Comparison of ENCODE assay signal across 6 cellular contexts in the genomic region with DNA sequence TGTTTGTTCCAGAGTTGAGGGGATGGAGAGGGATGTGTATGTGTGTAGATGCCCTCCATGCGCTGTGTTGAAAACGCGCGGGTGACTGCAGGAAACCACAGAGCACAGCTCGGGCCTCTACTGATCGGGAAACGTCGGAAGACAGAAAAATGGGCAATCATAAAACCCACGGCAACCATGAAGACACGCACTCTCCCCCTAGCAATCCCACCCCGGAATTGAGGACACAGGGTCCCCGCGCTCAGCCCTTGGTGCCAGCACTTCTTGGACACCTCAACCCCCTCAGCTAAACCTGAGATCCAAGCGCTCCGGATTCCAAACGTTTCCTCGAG. TPM values are rescaled to one million over a fixed set of nuclear protein-coding genes. Genes with fewer than 3 reads are reported as not detected.
DNase-seq lines count a peak whose midpoint lies in the region; ATAC-seq, FAIRE-seq and TF ChIP-seq lines count a peak whose summit lies in the region.

No MANE protein-coding gene starts in this region.

- H3F3A ChIP-seq in GM23338 (replicated peaks; ENCODE audit: low read depth), result peaks cover 46% of the 10 kb centered on the region

- no peaks in the 10 kb centered on the region for H3K27me3 ChIP-seq in GM23338 (ENCODE audit: insufficient read depth)
- no peaks in the 10 kb centered on the region for H3K27me3 ChIP-seq in hepatocyte
- H3K27me3 ChIP-seq in aorta (ENCODE audit: control insufficient read depth in 1 of 2, insufficient read depth in 2 of 2, low read length in 1 of 2), result no peaks in the 10 kb centered on the region

- H3K9me3 ChIP-seq in SK-N-MC (ENCODE audit: low read depth, low read length), result no peaks in the 10 kb centered on the region
- no peaks in the 10 kb centered on the region for H3K9me3 ChIP-seq in hepatocyte (ENCODE audit: low read depth)
- no peaks in the 10 kb centered on the region for H3K9me3 ChIP-seq in aorta (ENCODE audit: control insufficient read depth, low read length)

- peak overlapping the region; percentile 95 for H3K9ac ChIP-seq in SK-N-MC (ENCODE audit: insufficient read length)

- H3K27ac Mint-ChIP-seq in GM23338, result peak overlapping the region; percentile 98

- H3K36me3 ChIP-seq in GM23338 (ENCODE audit: insufficient read depth), result peaks cover 7% of the 10 kb centered on the region
- peaks cover 29% of the 10 kb centered on the region for H3K36me3 ChIP-seq in SK-N-MC (ENCODE audit: insufficient read depth, low read length)
- H3K36me3 ChIP-seq in hepatocyte (replicated peaks; ENCODE audit: insufficient read depth, low read depth), result no peaks in the 10 kb centered on the region
- no peaks in the 10 kb centered on the region for H3K36me3 ChIP-seq in aorta (ENCODE audit: control insufficient read depth in 1 of 2, insufficient read depth in 2 of 2, low read length in 1 of 2)

- H3K4me3 ChIP-seq in GM23338 (peak overlapping the region; percentile 98), SK-N-MC (peak overlapping the region; percentile 91), hepatocyte (peak overlapping the region; percentile 60), aorta (ENCODE audit: low read length in 2 of 2) (peak overlapping the region; percentile 61 to 84)

- H3K4me2 ChIP-seq in GM23338, result peak overlapping the region; percentile 93
- peak overlapping the region; percentile 93 for H3K4me2 ChIP-seq in hepatocyte

- peak; percentile 5 for ATAC-seq in GM23338
- ATAC-seq in aorta (ENCODE audit: low FRiP score), result peak; percentile 45
- no peak for ATAC-seq in HG02840 (IDR thresholded peaks at IDR 0.05; ENCODE audit: low FRiP score, unreplicated experiment)

- H3K36me3 Mint-ChIP-seq in GM23338 (ENCODE audit: low read depth), result peaks cover 53% of the 10 kb centered on the region

- DNase-seq in GM23338 (ENCODE audit: low spot score) (no peak), SK-N-MC (ENCODE audit: low read depth, low spot score) (no peak), hepatocyte (ENCODE audit: low spot score) (no peak), aorta (no peak), D721Med (ENCODE audit: insufficient read length, low spot score) (no peak)

- peak overlapping the region; percentile 90 for H3K4me3 Mint-ChIP-seq in GM23338

- intact Hi-C loops in aorta (cut with DNase I), result loop anchor here in 1 of 2 donors (5.0 kb wide), 1 partner anchor 36 kb away; a partner anchor contains a TSS

- no peak for FAIRE-seq in D721Med (lab: Jason Lieb, UNC)

- H3K4me1 Mint-ChIP-seq in GM23338, result peaks cover 16% of the 10 kb centered on the region

- no peak for TF ChIP-seq CTCF in GM23338 (conservative IDR thresholded peaks at IDR 0.05; ENCODE audit: low read depth in 2 of 2)
- TF ChIP-seq CTCF in hepatocyte (IDR thresholded peaks at IDR 0.05; ENCODE audit: poor library complexity), result no peak
- TF ChIP-seq CTCF in D721Med (IDR thresholded peaks at IDR 0.05; ENCODE audit: insufficient read depth, missing control alignments), result no peak

- H3K9me2 ChIP-seq in GM23338 (ENCODE audit: insufficient read depth) (no peaks in the 10 kb centered on the region), hepatocyte (replicated peaks; ENCODE audit: insufficient read depth) (no peaks in the 10 kb centered on the region)

- H3K79me2 ChIP-seq in GM23338 (replicated peaks; ENCODE audit: insufficient read depth) (peaks cover 37% of the 10 kb centered on the region), hepatocyte (peaks cover 59% of the 10 kb centered on the region)

- peak overlapping the region; percentile 92 for H3K27ac ChIP-seq in GM23338 (ENCODE audit: low read depth)
- H3K27ac ChIP-seq in SK-N-MC, result peak overlapping the region; percentile 87
- peak overlapping the region; percentile 95 for H3K27ac ChIP-seq in hepatocyte
- peak overlapping the region in 1 of 2 donors; percentile 28 for H3K27ac ChIP-seq in aorta (ENCODE audit: low read depth in 1 of 2, low read length in 2 of 2)

- H3K4me1 ChIP-seq in GM23338 (ENCODE audit: insufficient read depth) (peaks cover 30% of the 10 kb centered on the region), hepatocyte (ENCODE audit: insufficient read depth) (peaks cover 27% of the 10 kb centered on the region), aorta (ENCODE audit: control insufficient read depth in 1 of 2, insufficient read depth in 2 of 2, low read length in 2 of 2) (peaks cover 2 to 5% of the 10 kb centered on the region in 2 donors)

- H3K9me3 Mint-ChIP-seq in GM23338, result no peaks in the 10 kb centered on the region; the same call in 1 of the 3 replicates

- H3K27me3 Mint-ChIP-seq in GM23338 (ENCODE audit: insufficient read depth, low read depth, poor library complexity), result peaks cover 17% of the 10 kb centered on the region

- H4K20me1 ChIP-seq in GM23338 (replicated peaks; ENCODE audit: insufficient read depth), result peaks cover 15% of the 10 kb centered on the region
- H4K20me1 ChIP-seq in hepatocyte (ENCODE audit: insufficient read depth, poor library complexity, severe bottlenecking), result peaks cover 7% of the 10 kb centered on the region

- 2% methylated on average over 17 of the region's 17 CpGs for WGBS in hepatocyte (ENCODE audit: low lambda C conversion rate, missing lambda C conversion rate)
- WGBS in aorta, 2 donors, result 0% methylated on average over 17 of the region's 17 CpGs

- peak overlapping the region; percentile 98 for H2AFZ ChIP-seq in GM23338
- peak overlapping the region; percentile 60 for H2AFZ ChIP-seq in hepatocyte

TF ChIP-seq in GM23338, 12 proteins besides CTCF, POLR2A, EP300 and RAD21:
- TF ChIP-seq STAT1 (IDR thresholded peaks at IDR 0.05; ENCODE audit: unreplicated experiment), result no peak
- TF ChIP-seq ZNF331 (CRISPR knock-in tag; IDR thresholded peaks at IDR 0.05; ENCODE audit: low read depth), result no peak
- TF ChIP-seq EZH2 (IDR thresholded peaks at IDR 0.05; ENCODE audit: low read depth, unreplicated experiment), result no peak
- TF ChIP-seq, protein P1, sequence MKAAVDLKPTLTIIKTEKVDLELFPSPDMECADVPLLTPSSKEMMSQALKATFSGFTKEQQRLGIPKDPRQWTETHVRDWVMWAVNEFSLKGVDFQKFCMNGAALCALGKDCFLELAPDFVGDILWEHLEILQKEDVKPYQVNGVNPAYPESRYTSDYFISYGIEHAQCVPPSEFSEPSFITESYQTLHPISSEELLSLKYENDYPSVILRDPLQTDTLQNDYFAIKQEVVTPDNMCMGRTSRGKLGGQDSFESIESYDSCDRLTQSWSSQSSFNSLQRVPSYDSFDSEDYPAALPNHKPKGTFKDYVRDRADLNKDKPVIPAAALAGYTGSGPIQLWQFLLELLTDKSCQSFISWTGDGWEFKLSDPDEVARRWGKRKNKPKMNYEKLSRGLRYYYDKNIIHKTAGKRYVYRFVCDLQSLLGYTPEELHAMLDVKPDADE (IDR thresholded peaks at IDR 0.05), result no peak
- no peak for TF ChIP-seq ZNF114 (CRISPR knock-in tag; IDR thresholded peaks at IDR 0.05)

RNA-seq across cellular contexts. Expression of a gene that starts 0.2 kb away (rescaled TPM):
- total RNA-seq in GM23338 (2014; rRNA removed; shearing (Covaris generic)), result 13.0 and 15.9 TPM in 2 replicates
- 53.9 and 54.7 TPM in 2 replicates for polyA plus RNA-seq in GM23338 (2016; fragmentation: Nextera tagmentation; extraction: Ambion mirVana)
- total RNA-seq in hepatocyte, result 8.9 and 11.1 TPM in 2 replicates
- 17.0 and 19.0 TPM in 2 replicates for polyA plus RNA-seq in hepatocyte
- 1 to 10 TPM; 3.0 to 4.8 TPM for total RNA-seq in aorta
- 10 to 100 TPM in 1 of 2 donors, 1 to 10 TPM in 1; 5.8 to 12.7 TPM for polyA plus RNA-seq in aorta

RNA-seq across cellular contexts. Expression of a gene that starts 0.8 kb away (rescaled TPM):
- total RNA-seq in GM23338 (2014; rRNA removed; shearing (Covaris generic)), result 2.8 TPM in 2 replicates
- polyA plus RNA-seq in GM23338 (2016; fragmentation: Nextera tagmentation; extraction: Ambion mirVana) (1.5 and 2.9 TPM in 2 replicates), hepatocyte (6.5 and 6.7 TPM in 2 replicates), aorta (1 to 10 TPM; 2.3 to 7.6 TPM)
- total RNA-seq in hepatocyte (5.4 and 11.2 TPM in 2 replicates), aorta (1 to 10 TPM; 3.6 to 8.6 TPM)

RNA-seq across cellular contexts. Expression of a gene that starts 6.1 kb away (rescaled TPM):
- 8.0 and 26.4 TPM in 2 replicates for total RNA-seq in GM23338 (2014; rRNA removed; shearing (Covaris generic))
- polyA plus RNA-seq in GM23338 (2016; fragmentation: Nextera tagmentation; extraction: Ambion mirVana) (25.6 and 30.0 TPM in 2 replicates), hepatocyte (5.7 and 7.1 TPM in 2 replicates), aorta (10 to 100 TPM in 1 of 2 donors, 1 to 10 TPM in 1; 8.8 to 16.3 TPM)
- total RNA-seq in hepatocyte (10.0 and 22.5 TPM in 2 replicates), aorta (10 to 100 TPM; 11.1 to 11.7 TPM)

RNA-seq across cellular contexts. Expression of a gene that starts 6.2 kb away (rescaled TPM):
- 110 and 132 TPM in 2 replicates for total RNA-seq in GM23338 (2014; rRNA removed; shearing (Covaris generic))
- polyA plus RNA-seq in GM23338 (2016; fragmentation: Nextera tagmentation; extraction: Ambion mirVana) (479 and 507 TPM in 2 replicates), hepatocyte (116 and 133 TPM in 2 replicates), aorta (100 to 1,000 TPM in 1 of 2 donors, 10 to 100 TPM in 1; 79.3 to 121 TPM)
- total RNA-seq in hepatocyte (63.7 and 80.4 TPM in 2 replicates), aorta (10 to 100 TPM; 23.1 to 27.7 TPM)

RNA-seq across cellular contexts. Expression of a gene that starts 7.6 kb away (rescaled TPM):
- 62.0 and 132 TPM in 2 replicates for total RNA-seq in GM23338 (2014; rRNA removed; shearing (Covaris generic))
- polyA plus RNA-seq in GM23338 (2016; fragmentation: Nextera tagmentation; extraction: Ambion mirVana) (126 and 132 TPM in 2 replicates), hepatocyte (73.2 and 73.8 TPM in 2 replicates), aorta (100 to 1,000 TPM; 186 to 224 TPM)
- total RNA-seq in hepatocyte (73.0 and 74.1 TPM in 2 replicates), aorta (10 to 100 TPM; 84.1 to 85.4 TPM)
